In genomic region chr10:73096452-73097304, GRCh38 we compare ENCODE assay signal across 1 cellular context.
TF ChIP-seq lines count a peak whose summit lies in the region.

TSS of gene P4HA1 (minus strand) at chr10:73096866. CDS start at chr10:73074883, 21,983 bp downstream.

TF ChIP-seq in HepG2, 621 proteins besides CTCF, POLR2A, EP300 and RAD21 (continued from another document and continues in another):
- TF ChIP-seq SNAPC4 (CRISPR knock-in tag; IDR thresholded peaks at IDR 0.05) (peak; percentile 77; the same call in 1 of the 2 replicates), KLF15 (CRISPR knock-in tag; IDR thresholded peaks at IDR 0.05; ENCODE audit: borderline replicate concordance) (no peak), PRDM10 (CRISPR knock-in tag; IDR thresholded peaks at IDR 0.05; ENCODE audit: low read depth) (peak; percentile 53; the same call in 1 of the 2 replicates), WIZ (CRISPR knock-in tag; IDR thresholded peaks at IDR 0.05) (no peak; the same call in 1 of the 2 replicates), CBX1 (IDR thresholded peaks at IDR 0.05; ENCODE audit: low read depth) (no peak), ZBTB21 (CRISPR knock-in tag; IDR thresholded peaks at IDR 0.05) (no peak), ZUFSP (CRISPR knock-in tag; IDR thresholded peaks at IDR 0.05; ENCODE audit: borderline replicate concordance) (no peak), ZNF773 (CRISPR knock-in tag; IDR thresholded peaks at IDR 0.05; ENCODE audit: borderline replicate concordance) (peak; percentile 86; the same call in 1 of the 2 replicates), GATAD1 (CRISPR knock-in tag; IDR thresholded peaks at IDR 0.05) (peak; percentile 74), TBX3 (IDR thresholded peaks at IDR 0.05; ENCODE audit: borderline replicate concordance) (no peak), ZNF850 (CRISPR knock-in tag; conservative IDR thresholded peaks at IDR 0.05) (no peak; the same call in 1 of the 2 replicates), POLR2AphosphoS5 (IDR thresholded peaks at IDR 0.05; ENCODE audit: low read depth, low read length) (peak; percentile 98), JUNB (CRISPR knock-in tag; IDR thresholded peaks at IDR 0.05; ENCODE audit: borderline replicate concordance) (no peak; the same call in 1 of the 2 replicates), TEF (CRISPR knock-in tag; IDR thresholded peaks at IDR 0.05) (no peak), ZNF770 (CRISPR knock-in tag; IDR thresholded peaks at IDR 0.05) (peak; percentile 69), PLSCR1 (CRISPR knock-in tag; IDR thresholded peaks at IDR 0.05; ENCODE audit: borderline replicate concordance) (peak; percentile 53; the same call in 1 of the 2 replicates), ZNF841 (CRISPR knock-in tag; IDR thresholded peaks at IDR 0.05; ENCODE audit: borderline replicate concordance) (no peak), ZNF432 (CRISPR knock-in tag; IDR thresholded peaks at IDR 0.05; ENCODE audit: borderline replicate concordance) (no peak), PITX1 (CRISPR knock-in tag; IDR thresholded peaks at IDR 0.05) (peak; percentile 85; the same call in 1 of the 2 replicates), SP1 (IDR thresholded peaks at IDR 0.05) (no peak), SP1 (CRISPR knock-in tag; IDR thresholded peaks at IDR 0.05) (peak; percentile 39; the same call in 1 of the 2 replicates), ZNF30 (CRISPR knock-in tag; IDR thresholded peaks at IDR 0.05) (no peak), ARHGAP35 (CRISPR knock-in tag; IDR thresholded peaks at IDR 0.05; ENCODE audit: borderline replicate concordance) (peak; percentile 92; the same call in 1 of the 2 replicates), ZNF382 (CRISPR knock-in tag; IDR thresholded peaks at IDR 0.05; ENCODE audit: borderline replicate concordance) (no peak), SAFB2 (CRISPR knock-in tag; IDR thresholded peaks at IDR 0.05; ENCODE audit: borderline replicate concordance, low read depth) (peak; percentile 95; the same call in 1 of the 2 replicates), YEATS2 (CRISPR knock-in tag; IDR thresholded peaks at IDR 0.05; ENCODE audit: borderline replicate concordance) (no peak), TRAFD1 (CRISPR knock-in tag; IDR thresholded peaks at IDR 0.05; ENCODE audit: borderline replicate concordance) (peak; percentile 85; the same call in 1 of the 2 replicates), ARID2 (CRISPR knock-in tag; IDR thresholded peaks at IDR 0.05; ENCODE audit: borderline replicate concordance) (peak; percentile 43; the same call in 1 of the 2 replicates), ZFYVE20 (CRISPR knock-in tag; IDR thresholded peaks at IDR 0.05; ENCODE audit: borderline replicate concordance, low read depth) (no peak), ZNF251 (CRISPR knock-in tag; IDR thresholded peaks at IDR 0.05) (no peak), KLF13 (CRISPR knock-in tag; IDR thresholded peaks at IDR 0.05) (0 out of 2 replicates have a peak, but pooled peaks have one; percentile 83), ETV6 (CRISPR knock-in tag; conservative IDR thresholded peaks at IDR 0.05) (0 out of 2 replicates have a peak, but pooled peaks have one; percentile 23), NFYB (CRISPR knock-in tag; IDR thresholded peaks at IDR 0.05) (no peak; the same call in 1 of the 2 replicates), SNAI1 (CRISPR knock-in tag; IDR thresholded peaks at IDR 0.05; ENCODE audit: borderline replicate concordance) (peak; percentile 79; the same call in 1 of the 2 replicates), ZNF589 (CRISPR knock-in tag; conservative IDR thresholded peaks at IDR 0.05) (no peak; the same call in 1 of the 2 replicates), ZSCAN9 (CRISPR knock-in tag; IDR thresholded peaks at IDR 0.05; ENCODE audit: borderline replicate concordance) (peak; percentile 65), KLF16 (CRISPR knock-in tag; IDR thresholded peaks at IDR 0.05) (peak in 1 of 2 experiments; percentile 89; a peak in 2 of 4 replicates), ZBTB46 (CRISPR knock-in tag; IDR thresholded peaks at IDR 0.05; ENCODE audit: borderline replicate concordance) (no peak), ZNF496 (CRISPR knock-in tag; IDR thresholded peaks at IDR 0.05; ENCODE audit: insufficient replicate concordance) (no peak), STAG1 (CRISPR knock-in tag; IDR thresholded peaks at IDR 0.05) (peak; percentile 72), ZNF44 (CRISPR knock-in tag; IDR thresholded peaks at IDR 0.05) (no peak; the same call in 1 of the 2 replicates), TAF15 (IDR thresholded peaks at IDR 0.05; ENCODE audit: low read depth, low read length, poor library complexity, severe bottlenecking) (no peak), ZNF282 (IDR thresholded peaks at IDR 0.05; ENCODE audit: partially characterized antibody) (no peak)
